Comparison of ENCODE assay signal across 8 cellular contexts in genomic region chr3:45597166-45597565, GRCh38. TPM values are rescaled to one million over a fixed set of nuclear protein-coding genes. Genes with fewer than 3 reads are reported as not detected.
DNase-seq lines count a peak whose midpoint lies in the region; ATAC-seq and TF ChIP-seq lines count a peak whose summit lies in the region.

No MANE protein-coding gene starts in this region.

- DNase-seq in SK-N-SH (no peak), left lung (no peak), suprapubic skin (ENCODE audit: low spot score in 2 of 2) (no peak), GF-D8 (lab: John Stamatoyannopoulos, UW) (no peak), activated gamma-delta T cell (lab: John Stamatoyannopoulos, UW) (no peak), vagina (ENCODE audit: extremely low spot score in 2 of 2) (no peak)
- DNase-seq in activated naive CD4-positive, alpha-beta T cell treated with anti-CD3 and anti-CD28 coated beads, Interleukin-2, amount 10 ng/mL, durations not matched to agents 7 days and 5 days: peak; percentile 29

- ATAC-seq in SK-N-SH treated with all-trans-retinoic acid at 6 μM for 48 hours: no peak
- ATAC-seq in left lung: no peak

- CTCF ChIA-PET in SK-N-SH (lab: Yijun Ruan, JAX): interaction anchor here (1.0 to 5.1 kb wide), 3 partner anchors 9 to 86 kb away, joined by 3 to 37 read pairs (median 4); no protein-coding TSS in a partner anchor
- CTCF ChIA-PET in activated naive CD4-positive, alpha-beta T cell treated with anti-CD3 and anti-CD28 coated beads, Interleukin-2, amount 10 ng/mL, durations not matched to agents 7 days and 5 days (lab: Charles Lee): interaction anchor here (0.7 to 2.4 kb wide), 3 partner anchors 12 to 63 kb away, joined by 3 to 9 read pairs (median 9); no protein-coding TSS in a partner anchor

- H3K36me3 ChIP-seq in SK-N-SH (replicated peaks in 1 of 2; ENCODE audit: control insufficient read depth in 1 of 2, insufficient read depth in 2 of 2, low read length in 1 of 2) (peaks cover 0 to 10% of the 10 kb centered on the region in 2 experiments), left lung (peaks cover 0 to 14% of the 10 kb centered on the region in 2 donors), suprapubic skin (peaks cover 7% of the 10 kb centered on the region), vagina (no peaks in the 10 kb centered on the region)

- POLR2A ChIA-PET in SK-N-SH (lab: Yijun Ruan, JAX): no interaction called here

- no peaks in the 10 kb centered on the region for H3F3A ChIP-seq in SK-N-SH (replicated peaks; ENCODE audit: insufficient read depth)

- peaks cover 52% of the 10 kb centered on the region for H4K20me1 ChIP-seq in SK-N-SH (ENCODE audit: insufficient read depth)

- peaks cover 73% of the 10 kb centered on the region for H3K4me1 Mint-ChIP-seq in activated naive CD4-positive, alpha-beta T cell treated with anti-CD3 and anti-CD28 coated beads, Interleukin-2, amount 10 ng/mL, durations not matched to agents 7 days and 5 days

- H3K4me1 ChIP-seq in SK-N-SH (ENCODE audit: control insufficient read depth in 1 of 2, insufficient read depth in 2 of 2, low read depth in 1 of 2, low read length in 1 of 2): peaks cover 15 to 43% of the 10 kb centered on the region in 2 experiments
- H3K4me1 ChIP-seq in left lung: peaks cover 35 to 86% of the 10 kb centered on the region in 2 donors
- peaks cover 84% of the 10 kb centered on the region for H3K4me1 ChIP-seq in suprapubic skin
- peaks cover 65% of the 10 kb centered on the region for H3K4me1 ChIP-seq in vagina

- WGBS in SK-N-SH (ENCODE audit: low lambda C conversion rate): 84% methylated on average over 3 of the region's 4 CpGs
- 17% methylated on average over 4 of the region's 4 CpGs for WGBS in suprapubic skin

- no peaks in the 10 kb centered on the region for H3K27me3 Mint-ChIP-seq in activated naive CD4-positive, alpha-beta T cell treated with anti-CD3 and anti-CD28 coated beads, Interleukin-2, amount 10 ng/mL, durations not matched to agents 7 days and 5 days

- no peaks in the 10 kb centered on the region for H3K9me3 Mint-ChIP-seq in activated naive CD4-positive, alpha-beta T cell treated with anti-CD3 and anti-CD28 coated beads, Interleukin-2, amount 10 ng/mL, durations not matched to agents 7 days and 5 days

- H3K9me3 ChIP-seq in SK-N-SH (no peaks in the 10 kb centered on the region), left lung (no peaks in the 10 kb centered on the region), suprapubic skin (no peaks in the 10 kb centered on the region), vagina (no peaks in the 10 kb centered on the region)

- TF ChIP-seq CTCF in SK-N-SH (IDR thresholded peaks at IDR 0.05) (no peak), left lung (IDR thresholded peaks at IDR 0.05) (no peak), suprapubic skin (IDR thresholded peaks at IDR 0.05) (no peak), vagina (IDR thresholded peaks at IDR 0.05) (no peak)

- H2AFZ ChIP-seq in SK-N-SH (ENCODE audit: low read depth): no peak overlapping the region

- intact Hi-C loops in left lung (cut with DNase I): loop anchor here in 1 of 2 donors (10.0 kb wide), 1 partner anchor 58 kb away; no protein-coding TSS in a partner anchor
- intact Hi-C loops in vagina (cut with DNase I): no loop called here

- TF ChIP-seq EP300 in SK-N-SH (IDR thresholded peaks at IDR 0.05; ENCODE audit: borderline replicate concordance in 1 of 2, low read depth in 1 of 2, low read length in 1 of 2) (no peak), suprapubic skin (IDR thresholded peaks at IDR 0.05) (no peak)

- no peaks in the 10 kb centered on the region for H3K9me2 ChIP-seq in SK-N-SH

- 0 out of 2 replicates have a peak overlapping the region, but pooled peaks have one; percentile 13 for H3K9ac ChIP-seq in SK-N-SH

- peaks cover 81% of the 10 kb centered on the region for H3K79me2 ChIP-seq in SK-N-SH (ENCODE audit: insufficient read depth)

- H3K36me3 Mint-ChIP-seq in activated naive CD4-positive, alpha-beta T cell treated with anti-CD3 and anti-CD28 coated beads, Interleukin-2, amount 10 ng/mL, durations not matched to agents 7 days and 5 days: peaks cover 44% of the 10 kb centered on the region

- H3K4me3 ChIP-seq in SK-N-SH (ENCODE audit: low read depth in 2 of 2, low read length in 1 of 2): peak overlapping the region in 1 of 2 experiments; percentile 81; a peak in 3 of 4 replicates
- peak overlapping the region; percentile 72 to 73 for H3K4me3 ChIP-seq in left lung
- peak overlapping the region; percentile 62 for H3K4me3 ChIP-seq in suprapubic skin
- peak overlapping the region in 1 of 2 donors; percentile 54 for H3K4me3 ChIP-seq in vagina

- H3K27ac ChIP-seq in SK-N-SH (ENCODE audit: low read depth in 2 of 2, low read length in 1 of 2): peak overlapping the region in 1 of 2 experiments; percentile 84; a peak in 1 of 4 replicates
- peak overlapping the region; percentile 30 to 68 for H3K27ac ChIP-seq in left lung
- H3K27ac ChIP-seq in suprapubic skin: no peak overlapping the region
- H3K27ac ChIP-seq in vagina: no peak overlapping the region

- H3K4me2 ChIP-seq in SK-N-SH: peak overlapping the region; percentile 98

- TF ChIP-seq POLR2A in suprapubic skin (IDR thresholded peaks at IDR 0.05): no peak
- no peak for TF ChIP-seq POLR2A in vagina (IDR thresholded peaks at IDR 0.05)

- H3K27me3 ChIP-seq in SK-N-SH (ENCODE audit: insufficient read depth) (no peaks in the 10 kb centered on the region), left lung (no peaks in the 10 kb centered on the region), suprapubic skin (no peaks in the 10 kb centered on the region), vagina (no peaks in the 10 kb centered on the region)

- peak overlapping the region; percentile 92 for H3K4me3 Mint-ChIP-seq in activated naive CD4-positive, alpha-beta T cell treated with anti-CD3 and anti-CD28 coated beads, Interleukin-2, amount 10 ng/mL, durations not matched to agents 7 days and 5 days

- H3K27ac Mint-ChIP-seq in activated naive CD4-positive, alpha-beta T cell treated with anti-CD3 and anti-CD28 coated beads, Interleukin-2, amount 10 ng/mL, durations not matched to agents 7 days and 5 days: peak overlapping the region; percentile 58

- no peak for TF ChIP-seq RAD21 in SK-N-SH (IDR thresholded peaks at IDR 0.05; ENCODE audit: low read length)

TF ChIP-seq in SK-N-SH, 30 proteins besides CTCF, POLR2A, EP300 and RAD21 (continues in another document):
- TF ChIP-seq TEAD4 (IDR thresholded peaks at IDR 0.05; ENCODE audit: borderline replicate concordance, insufficient read depth) (no peak), USF1 (IDR thresholded peaks at IDR 0.05; ENCODE audit: borderline replicate concordance, low read depth) (no peak), MAX (IDR thresholded peaks at IDR 0.05; ENCODE audit: low read depth) (no peak), YY1 (IDR thresholded peaks at IDR 0.05; ENCODE audit: low read depth) (no peak), GATA2 (CRISPR knock-in tag; IDR thresholded peaks at IDR 0.05) (no peak), RFX5 (IDR thresholded peaks at IDR 0.05; ENCODE audit: low read length) (no peak), JUND (IDR thresholded peaks at IDR 0.05) (no peak), POLR2AphosphoS5 (IDR thresholded peaks at IDR 0.05; ENCODE audit: low read depth, low read length) (no peak), NRF1 (IDR thresholded peaks at IDR 0.05; ENCODE audit: low read depth, low read length) (no peak), SMC3 (IDR thresholded peaks at IDR 0.05; ENCODE audit: low read depth, low read length) (no peak), RCOR1 (IDR thresholded peaks at IDR 0.05; ENCODE audit: low read length) (no peak), MXI1 (IDR thresholded peaks at IDR 0.05; ENCODE audit: low read depth, low read length) (no peak)

TF ChIP-seq in SK-N-SH treated with all-trans-retinoic acid at 6 μM for 48 hours, 23 proteins besides CTCF, POLR2A, EP300 and RAD21 (continues in another document):
- TF ChIP-seq ISL1 (CRISPR knock-in tag; IDR thresholded peaks at IDR 0.05): no peak
- TF ChIP-seq RARB (CRISPR knock-in tag; IDR thresholded peaks at IDR 0.05): no peak
- TF ChIP-seq TSHZ2 (CRISPR knock-in tag; IDR thresholded peaks at IDR 0.05): no peak
- TF ChIP-seq PPARA (CRISPR knock-in tag; IDR thresholded peaks at IDR 0.05; ENCODE audit: borderline replicate concordance): no peak
- TF ChIP-seq CREB5 (CRISPR knock-in tag; IDR thresholded peaks at IDR 0.05; ENCODE audit: low read depth): no peak

RNA-seq across cellular contexts. Expression of gene LIMD1, which starts 2.6 kb away (rescaled TPM):
- polyA plus RNA-seq in SK-N-SH (2012; rRNA removed): 7.6 and 10.5 TPM in 2 replicates
- polyA plus RNA-seq in SK-N-SH (2012; cell fraction: cytosol; rRNA removed): 2.7 and 5.0 TPM in 2 replicates
- polyA plus RNA-seq in SK-N-SH (2012; cell fraction: nucleus; rRNA removed): 22.5 and 25.5 TPM in 2 replicates
- total RNA-seq in left lung (100 to 1,000 TPM in 1 of 2 donors, 10 to 100 TPM in 1; 68.0 to 104 TPM), suprapubic skin (10 to 100 TPM; 16.6 to 55.4 (median 26.3) TPM), vagina (16.2 TPM)

Comparison
In these comparisons a context has a peak if more than half of its experiments do, and no peak if none do; other contexts are left out.
1. H3K27ac ChIP-seq: peak in left lung (2 of 2); none in suprapubic skin (single experiment) and vagina (single experiment).